In the genomic region with DNA sequence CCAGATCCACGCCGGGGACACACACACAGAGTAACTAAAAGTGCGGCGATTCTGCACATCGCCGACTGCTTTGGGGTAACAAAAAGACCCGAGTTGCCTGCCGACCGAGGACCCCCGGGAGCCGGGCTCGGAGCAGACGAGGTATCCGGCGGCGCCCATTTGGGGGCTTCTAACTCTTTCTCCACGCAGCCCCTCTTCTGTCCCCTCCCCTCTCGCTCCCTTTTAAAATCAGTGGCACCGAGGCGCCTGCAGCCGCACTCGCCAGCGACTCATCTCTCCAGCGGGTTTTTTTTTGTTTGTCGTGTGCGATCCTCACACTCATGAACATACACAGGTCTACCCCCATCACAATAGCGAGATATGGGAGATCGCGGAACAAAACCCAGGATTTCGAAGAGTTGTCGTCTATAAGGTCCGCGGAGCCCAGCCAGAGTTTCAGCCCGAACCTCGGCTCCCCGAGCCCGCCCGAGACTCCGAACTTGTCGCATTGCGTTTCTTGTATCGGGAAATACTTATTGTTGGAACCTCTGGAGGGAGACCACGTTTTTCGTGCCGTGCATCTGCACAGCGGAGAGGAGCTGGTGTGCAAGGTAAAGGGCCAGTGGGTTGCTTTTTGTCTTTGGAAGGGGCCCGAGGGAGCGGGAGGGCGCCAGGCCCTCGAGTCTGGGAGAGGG, we compare ENCODE assay signal across 8 cellular contexts. TPM values are rescaled to one million over a fixed set of nuclear protein-coding genes. Genes with fewer than 3 reads are reported as not detected.
DNase-seq lines count a peak whose midpoint lies in the region; ATAC-seq and TF ChIP-seq lines count a peak whose summit lies in the region.

No MANE protein-coding gene starts in this region.

- DNase-seq in GM23338 (ENCODE audit: low spot score) (peak; percentile 46), SW480 (ENCODE audit: low spot score) (peak; percentile 57), right lobe of liver (peak in 1 of 3 donors; percentile 33), NCI-H226 (no peak)
- peak; percentile 37 for DNase-seq in central memory CD4-positive, alpha-beta T cell
- DNase-seq in stimulated activated naive CD4-positive, alpha-beta T cell treated with Interleukin-2 at 50 U/mL for 16 hours (lab: John Stamatoyannopoulos, UW) = peak; percentile 47
- DNase-seq in effector CD8-positive, alpha-beta T cell (lab: John Stamatoyannopoulos, UW) = no peak

- intact Hi-C loops in right lobe of liver (cut with DNase I) = no loop called here

- H3K4me1 ChIP-seq in ACC112 (ENCODE audit: control insufficient read depth, insufficient read depth, low read length, unreplicated experiment) = peaks cover 60% of the 10 kb centered on the region
- peaks cover 48% of the 10 kb centered on the region for H3K4me1 ChIP-seq in GM23338 (ENCODE audit: insufficient read depth)
- peaks cover 0 to 22% (median 0%) of the 10 kb centered on the region in 4 donors for H3K4me1 ChIP-seq in right lobe of liver

- H3K4me3 Mint-ChIP-seq in GM23338 = peak overlapping the region; percentile 98

- peak overlapping the region; percentile 92 for H3K4me2 ChIP-seq in GM23338

- TF ChIP-seq POLR2A in right lobe of liver (IDR thresholded peaks at IDR 0.05) = no peak

- TF ChIP-seq CTCF in GM23338 (conservative IDR thresholded peaks at IDR 0.05; ENCODE audit: low read depth in 2 of 2) (no peak), right lobe of liver (IDR thresholded peaks at IDR 0.05) (no peak)

- ATAC-seq in GM23338 (peak; percentile 0; the same call in 1 of the 3 replicates), right lobe of liver (no peak)

- H4K20me1 ChIP-seq in GM23338 (replicated peaks; ENCODE audit: insufficient read depth) = peaks cover 29% of the 10 kb centered on the region

- H2AFZ ChIP-seq in ACC112 (ENCODE audit: low read length, unreplicated experiment) (peak overlapping the region; percentile 7), GM23338 (peak overlapping the region; percentile 92)

- H3K27me3 Mint-ChIP-seq in GM23338 (ENCODE audit: insufficient read depth, low read depth, poor library complexity) = peaks cover 13% of the 10 kb centered on the region

- H3K27ac Mint-ChIP-seq in GM23338 = peak overlapping the region; percentile 94

- peaks cover 48% of the 10 kb centered on the region for H3K4me1 Mint-ChIP-seq in GM23338

- 2% methylated on average over 41 of the region's 50 CpGs for WGBS in right lobe of liver (ENCODE audit: insufficient coverage, low coverage, low lambda C conversion rate, missing lambda C conversion rate)

- peaks cover 3% of the 10 kb centered on the region; the same call in 2 of the 3 replicates for H3K9me3 Mint-ChIP-seq in GM23338

- H3K36me3 Mint-ChIP-seq in GM23338 (ENCODE audit: low read depth) = peaks cover 17% of the 10 kb centered on the region

- H3K27me3 ChIP-seq in ACC112 (ENCODE audit: insufficient read depth, low read length) = no peaks in the 10 kb centered on the region
- peaks cover 24% of the 10 kb centered on the region for H3K27me3 ChIP-seq in GM23338 (ENCODE audit: insufficient read depth)
- no peaks in the 10 kb centered on the region for H3K27me3 ChIP-seq in right lobe of liver

- no peaks in the 10 kb centered on the region for H3F3A ChIP-seq in GM23338 (replicated peaks; ENCODE audit: low read depth)

- no peaks in the 10 kb centered on the region for H3K9me3 ChIP-seq in right lobe of liver

- H3K9me2 ChIP-seq in GM23338 (ENCODE audit: insufficient read depth) = no peaks in the 10 kb centered on the region

- H3K4me3 ChIP-seq in ACC112 (ENCODE audit: low read depth, low read length) = peak overlapping the region; percentile 95
- peak overlapping the region; percentile 98 for H3K4me3 ChIP-seq in GM23338
- peak overlapping the region; percentile 68 to 77 (median 73) for H3K4me3 ChIP-seq in right lobe of liver

- H3K79me2 ChIP-seq in ACC112 (ENCODE audit: control insufficient read depth, insufficient read depth, low read length, unreplicated experiment) (peaks cover 60% of the 10 kb centered on the region), GM23338 (replicated peaks; ENCODE audit: insufficient read depth) (peaks cover 53% of the 10 kb centered on the region)

- H3K27ac ChIP-seq in ACC112 (ENCODE audit: low read depth, low read length) (peak overlapping the region; percentile 68), GM23338 (ENCODE audit: low read depth) (no peak overlapping the region), right lobe of liver (peak overlapping the region; percentile 91 to 95 (median 93))

- no peaks in the 10 kb centered on the region for H3K36me3 ChIP-seq in ACC112 (ENCODE audit: insufficient read depth, low read length)
- H3K36me3 ChIP-seq in GM23338 (ENCODE audit: insufficient read depth) = 0 out of 2 replicates have a peak, but pooled peaks cover under 1% of the 10 kb centered on the region
- no peaks in the 10 kb centered on the region for H3K36me3 ChIP-seq in right lobe of liver

TF ChIP-seq in GM23338, 12 proteins besides CTCF, POLR2A, EP300 and RAD21:
- no peak for TF ChIP-seq ZNF331 (CRISPR knock-in tag; IDR thresholded peaks at IDR 0.05; ENCODE audit: low read depth)
- TF ChIP-seq POLR2AphosphoS5 (IDR thresholded peaks at IDR 0.05; ENCODE audit: low read depth) = no peak
- TF ChIP-seq CREB1 (CRISPR knock-in tag; IDR thresholded peaks at IDR 0.05; ENCODE audit: low read depth) = no peak
- TF ChIP-seq ZNF114 (CRISPR knock-in tag; IDR thresholded peaks at IDR 0.05) = no peak
- no peak for TF ChIP-seq NANOG (IDR thresholded peaks at IDR 0.05; ENCODE audit: borderline replicate concordance)
- TF ChIP-seq JUNB (IDR thresholded peaks at IDR 0.05; ENCODE audit: unreplicated experiment) = no peak
- TF ChIP-seq, protein P1, sequence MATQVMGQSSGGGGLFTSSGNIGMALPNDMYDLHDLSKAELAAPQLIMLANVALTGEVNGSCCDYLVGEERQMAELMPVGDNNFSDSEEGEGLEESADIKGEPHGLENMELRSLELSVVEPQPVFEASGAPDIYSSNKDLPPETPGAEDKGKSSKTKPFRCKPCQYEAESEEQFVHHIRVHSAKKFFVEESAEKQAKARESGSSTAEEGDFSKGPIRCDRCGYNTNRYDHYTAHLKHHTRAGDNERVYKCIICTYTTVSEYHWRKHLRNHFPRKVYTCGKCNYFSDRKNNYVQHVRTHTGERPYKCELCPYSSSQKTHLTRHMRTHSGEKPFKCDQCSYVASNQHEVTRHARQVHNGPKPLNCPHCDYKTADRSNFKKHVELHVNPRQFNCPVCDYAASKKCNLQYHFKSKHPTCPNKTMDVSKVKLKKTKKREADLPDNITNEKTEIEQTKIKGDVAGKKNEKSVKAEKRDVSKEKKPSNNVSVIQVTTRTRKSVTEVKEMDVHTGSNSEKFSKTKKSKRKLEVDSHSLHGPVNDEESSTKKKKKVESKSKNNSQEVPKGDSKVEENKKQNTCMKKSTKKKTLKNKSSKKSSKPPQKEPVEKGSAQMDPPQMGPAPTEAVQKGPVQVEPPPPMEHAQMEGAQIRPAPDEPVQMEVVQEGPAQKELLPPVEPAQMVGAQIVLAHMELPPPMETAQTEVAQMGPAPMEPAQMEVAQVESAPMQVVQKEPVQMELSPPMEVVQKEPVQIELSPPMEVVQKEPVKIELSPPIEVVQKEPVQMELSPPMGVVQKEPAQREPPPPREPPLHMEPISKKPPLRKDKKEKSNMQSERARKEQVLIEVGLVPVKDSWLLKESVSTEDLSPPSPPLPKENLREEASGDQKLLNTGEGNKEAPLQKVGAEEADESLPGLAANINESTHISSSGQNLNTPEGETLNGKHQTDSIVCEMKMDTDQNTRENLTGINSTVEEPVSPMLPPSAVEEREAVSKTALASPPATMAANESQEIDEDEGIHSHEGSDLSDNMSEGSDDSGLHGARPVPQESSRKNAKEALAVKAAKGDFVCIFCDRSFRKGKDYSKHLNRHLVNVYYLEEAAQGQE (IDR thresholded peaks at IDR 0.05; ENCODE audit: unreplicated experiment) = no peak
TF ChIP-seq in GM23338: peak in this region for 0.

RNA-seq across cellular contexts. Expression of a gene that starts 1.4 kb away (rescaled TPM):
- 86.6 and 109 TPM in 2 replicates for total RNA-seq in GM23338 (2014; rRNA removed; shearing (Covaris generic))
- polyA plus RNA-seq in GM23338 (2016; fragmentation: Nextera tagmentation; extraction: Ambion mirVana) = 34.9 and 40.3 TPM in 2 replicates
- total RNA-seq in right lobe of liver = 10 to 100 TPM in 5 of 6 experiments, 1 to 10 TPM in 1; 9.1 to 24.4 (median 15.3) TPM

Comparison
In these comparisons a context has a peak if more than half of its experiments do, and no peak if none do; other contexts are left out.
1. DNase-seq: peak in GM23338 (single experiment), SW480 (single experiment), central memory CD4-positive, alpha-beta T cell (single experiment) and stimulated activated naive CD4-positive, alpha-beta T cell treated with Interleukin-2 at 50 U/mL for 16 hours (single experiment); none in NCI-H226 (single experiment) and effector CD8-positive, alpha-beta T cell (single experiment).
2. Peak in every context shown above with its lines, with median percentiles within 50 percentile points of each other: H3K4me3 ChIP-seq.